ENCODE assay signal across 1 cellular context in genomic region chr2:71070294-71071025, GRCh38.
TF ChIP-seq lines count a peak whose summit lies in the region.

No MANE protein-coding gene starts in this region.

TF ChIP-seq in HCT116, 20 proteins besides CTCF, POLR2A, EP300 and RAD21 (continued from another document):
- no peak for TF ChIP-seq REST (IDR thresholded peaks at IDR 0.05; ENCODE audit: low read depth)
- TF ChIP-seq CEBPB (IDR thresholded peaks at IDR 0.05; ENCODE audit: low read depth), result no peak
